8 cellular contexts compared by ENCODE assay signal in genomic region chr15:60128000-60128376, GRCh38.
DNase-seq lines count a peak whose midpoint lies in the region; ATAC-seq and TF ChIP-seq lines count a peak whose summit lies in the region.

No MANE protein-coding gene starts in this region.

- DNase-seq in Jurkat, Clone E6-1 (ENCODE audit: low read depth, low spot score), result no peak
- DNase-seq in chondrocyte (ENCODE audit: low spot score) (no peak), Kasumi-1 (lab: John Stamatoyannopoulos, UW) (no peak), SHP77 (lab: John Stamatoyannopoulos, UW) (no peak), GM13977 (ENCODE audit: low spot score) (no peak)

- H3K9me3 Mint-ChIP-seq in chondrocyte (ENCODE audit: low read depth), result no peaks in the 10 kb centered on the region

- H3K27me3 Mint-ChIP-seq in chondrocyte (ENCODE audit: low read depth), result peaks cover 32% of the 10 kb centered on the region

- TF ChIP-seq CTCF in chondrocyte (IDR thresholded peaks at IDR 0.05), result no peak
- no peak for TF ChIP-seq CTCF in GM13977 (IDR thresholded peaks at IDR 0.05; ENCODE audit: extremely low read depth, insufficient read depth, missing control alignments)

- no peaks in the 10 kb centered on the region for H3K79me2 ChIP-seq in ACC112 (ENCODE audit: control insufficient read depth, insufficient read depth, low read length, unreplicated experiment)

- no peak for ATAC-seq in activated CD4-positive, CD25-positive, alpha-beta regulatory T cell treated with anti-CD3 and anti-CD28 coated beads, Interleukin-2, amount 50 U/mL, for 24 hours

- in situ Hi-C loops in GM13977 (cut with MboI; ENCODE audit: low pct_unique_long_range_greater_than_20kb, low sequenced_read_pairs, unreplicated experiment), result no loop called here

- H3K27me3 ChIP-seq in ACC112 (ENCODE audit: insufficient read depth, low read length) (peaks cover 4% of the 10 kb centered on the region; the same call in 1 of the 2 replicates), muscle layer of colon (ENCODE audit: control insufficient read depth in 1 of 2, insufficient read depth in 2 of 2, low read length in 2 of 2) (no peaks in the 10 kb centered on the region)

- H2AFZ ChIP-seq in ACC112 (ENCODE audit: low read length, unreplicated experiment), result peak overlapping the region; percentile 70

- H3K4me1 Mint-ChIP-seq in chondrocyte (ENCODE audit: low read depth), result peaks cover 12% of the 10 kb centered on the region

- H3K27ac ChIP-seq in ACC112 (ENCODE audit: low read depth, low read length) (peak overlapping the region; percentile 60), muscle layer of colon (ENCODE audit: low read depth, low read length) (peak overlapping the region; percentile 59)

- peak overlapping the region; percentile 73 for H3K9ac ChIP-seq in muscle layer of colon (ENCODE audit: low read length)

- H3K4me3 Mint-ChIP-seq in chondrocyte (ENCODE audit: unreplicated experiment), result peak overlapping the region; percentile 78

- H3K27ac Mint-ChIP-seq in chondrocyte (ENCODE audit: unreplicated experiment), result peak overlapping the region; percentile 79

- peak overlapping the region; percentile 77 for H3K4me3 ChIP-seq in ACC112 (ENCODE audit: low read depth, low read length)
- peak overlapping the region; percentile 69 for H3K4me3 ChIP-seq in Jurkat, Clone E6-1 (ENCODE audit: low read length)
- H3K4me3 ChIP-seq in muscle layer of colon (ENCODE audit: low read depth in 1 of 2, low read length in 2 of 2), result peak overlapping the region; percentile 38 to 69

- H3K4me1 ChIP-seq in ACC112 (ENCODE audit: control insufficient read depth, insufficient read depth, low read length, unreplicated experiment) (peaks cover 11% of the 10 kb centered on the region), muscle layer of colon (ENCODE audit: insufficient read depth, low read length) (peaks cover 5% of the 10 kb centered on the region)

- no peaks in the 10 kb centered on the region for H3K9me3 ChIP-seq in muscle layer of colon (ENCODE audit: low read length)

- no peaks in the 10 kb centered on the region for H3K36me3 Mint-ChIP-seq in chondrocyte (ENCODE audit: low read depth)

- H3K36me3 ChIP-seq in ACC112 (ENCODE audit: insufficient read depth, low read length), result no peaks in the 10 kb centered on the region
- no peaks in the 10 kb centered on the region for H3K36me3 ChIP-seq in muscle layer of colon (ENCODE audit: insufficient read depth, low read length)
